ENCODE assay signal across 10 cellular contexts in genomic region chr10:6383099-6383812, GRCh38.
A peak's percentile ranks its signal among the peaks of the same experiment; 100 is the strongest.
DNase-seq lines count a peak whose midpoint lies in the region; ATAC-seq and TF ChIP-seq lines count a peak whose summit lies in the region.
"Had no signal": no experiment of that assay in that cellular context is flagged by ENCODE, and none has a peak within 500 bp of the region (broad histone marks: within the 10 kb centered on the region; RNA-seq: fewer than 3 reads in every experiment).

No MANE protein-coding gene starts in this region.

- no peak for TF ChIP-seq EP300 in sigmoid colon (IDR thresholded peaks at IDR 0.05)

- in situ Hi-C loops in GM13976 (cut with MboI; ENCODE audit: low sequenced_read_pairs, unreplicated experiment): no loop called here

- H3K4me1 ChIP-seq in left ventricle myocardium inferior (no peaks in the 10 kb centered on the region), sigmoid colon (peaks cover 0 to 38% (median 28%) of the 10 kb centered on the region in 4 donors)

- no peak overlapping the region for H3K4me3 ChIP-seq in left ventricle myocardium inferior
- H3K4me3 ChIP-seq in sigmoid colon: no peak overlapping the region
- H3K4me3 ChIP-seq: K562 had no signal

- no peak for ATAC-seq in HG03095 (IDR thresholded peaks at IDR 0.05; ENCODE audit: unreplicated experiment)
- ATAC-seq: K562 had no signal

- H3K27me3 ChIP-seq in left ventricle myocardium inferior (ENCODE audit: low read depth) (peaks cover 5% of the 10 kb centered on the region), sigmoid colon (no peaks in the 10 kb centered on the region)

- WGBS in sigmoid colon, 2 donors: 84 to 87% methylated on average over 8 of the region's 8 CpGs

- H3K27ac ChIP-seq in angular gyrus (ENCODE audit: low read depth, low read length): peak overlapping the region; percentile 74
- H3K27ac ChIP-seq in left ventricle myocardium inferior (replicated peaks): peak overlapping the region; percentile 42
- H3K27ac ChIP-seq in sigmoid colon: peak overlapping the region; percentile 66 to 72 (median 69)

- peak; percentile 56 for DNase-seq in COLO829 (ENCODE audit: low spot score)
- no peak for DNase-seq in left ventricle myocardium inferior
- no peak for DNase-seq in sigmoid colon
- DNase-seq in GDM1 (lab: John Stamatoyannopoulos, UW): no peak
- DNase-seq in retina: no peak
- no peak for DNase-seq in GM13976 (ENCODE audit: low spot score)
- DNase-seq: activated naive CD4-positive, alpha-beta T cell treated with anti-CD3 and anti-CD28 coated beads for 36 hours had no signal

- H3K36me3 ChIP-seq in left ventricle myocardium inferior: no peaks in the 10 kb centered on the region
- no peaks in the 10 kb centered on the region for H3K36me3 ChIP-seq in sigmoid colon

- H3K9me3 ChIP-seq in left ventricle myocardium inferior (replicated peaks): peaks cover 24% of the 10 kb centered on the region
- peaks cover 0 to 3% (median 0%) of the 10 kb centered on the region in 4 donors for H3K9me3 ChIP-seq in sigmoid colon

- intact Hi-C loops in left ventricle myocardium inferior (cut with micrococcal nuclease) (no loop called here), sigmoid colon (cut with DNase I) (no loop called here)

- TF ChIP-seq CTCF in left ventricle myocardium inferior (IDR thresholded peaks at IDR 0.05; ENCODE audit: borderline replicate concordance) (no peak), sigmoid colon (IDR thresholded peaks at IDR 0.05) (no peak), GM13976 (IDR thresholded peaks at IDR 0.05; ENCODE audit: borderline replicate concordance, control extremely low read depth, extremely low read depth, insufficient read depth, missing control alignments) (no peak)

- TF ChIP-seq POLR2A in sigmoid colon (IDR thresholded peaks at IDR 0.05): no peak
